ENCODE assay signal across 36 cellular contexts in genomic region chr1:44110916-44111315, GRCh38. TPM values are rescaled to one million over a fixed set of nuclear protein-coding genes. Genes with fewer than 3 reads are reported as not detected.
"Had no signal": no experiment of that assay in that cellular context is flagged by ENCODE, and none has a peak within 500 bp of the region (broad histone marks: within the 10 kb centered on the region; RNA-seq: fewer than 3 reads in every experiment).

No MANE protein-coding gene starts in this region.

- H3K27me3 ChIP-seq: ovary, right lobe of liver, sigmoid colon, testis, tibial nerve, upper lobe of left lung, vagina had no signal

- H3K27ac ChIP-seq: neutrophil, ovary, parathyroid adenoma, psoas muscle, right lobe of liver, sigmoid colon, skin epidermis, spleen, suprapubic skin, testis, tibial nerve, upper lobe of left lung, vagina had no signal

- H3K9me3 ChIP-seq: neutrophil, ovary, psoas muscle, right lobe of liver, sigmoid colon, spleen, suprapubic skin, testis, tibial nerve, upper lobe of left lung, vagina had no signal

- DNase-seq: naive thymus-derived CD8-positive, alpha-beta T cell; nephron progenitor cell; nucleus accumbens; ovary; posterior cingulate gyrus; psoas muscle; right cardiac atrium; right lobe of liver; sigmoid colon; spleen; stimulated activated CD4-positive, alpha-beta T cell treated with anti-CD3 and anti-CD28 coated beads, Interleukin-12 subunit alpha, Interleukin-12 subunit beta, amount 100 ng/mL, for 4 hours; stimulated activated CD4-positive, alpha-beta T cell treated with anti-CD3 and anti-CD28 coated beads, Interleukin-1b, Interleukin-23, amount 100 ng/mL, for 48 hours; stimulated activated CD4-positive, alpha-beta T cell treated with anti-CD3 and anti-CD28 coated beads, Interleukin-4, amount 100 ng/mL, for 1 hour; stimulated activated CD4-positive, alpha-beta T cell treated with anti-CD3 and anti-CD28 coated beads, Interleukin-4, amount 100 ng/mL, for 4 hours; stimulated activated CD8-positive, alpha-beta memory T cell treated with anti-CD3 and anti-CD28 coated beads, Interleukin-4, amount 100 ng/mL, for 48 hours; stimulated activated naive CD4-positive, alpha-beta T cell; stimulated activated naive CD8-positive, alpha-beta T cell treated with anti-CD3 and anti-CD28 coated beads, Interleukin-15, amount 100 ng/mL, for 72 hours; stimulated activated naive CD8-positive, alpha-beta T cell treated with anti-CD3 and anti-CD28 coated beads, Interleukin-15, Interleukin-2, amounts not matched to agents 100 U/mL and 50 U/mL, for 24 hours; substantia nigra; testis; trophoblast cell; upper lobe of left lung had no signal

- H3K36me3 ChIP-seq: neutrophil, ovary, right lobe of liver, sigmoid colon, spleen, suprapubic skin, tibial nerve, upper lobe of left lung, vagina had no signal

- ATAC-seq: naive thymus-derived CD8-positive, alpha-beta T cell; natural killer cell treated with Interleukin-12 subunit alpha and Interleukin-12 subunit beta and Interleukin-15 and Interleukin-18, amount 100 ng/mL, for 72 hours; psoas muscle; right cardiac atrium; right lobe of liver; stimulated activated memory B cell treated with anti-CD40 and anti-IgM and Interleukin-4, amounts not matched to agents 10 μg/mL and 1 μg/mL and 100 μg/mL, for 72 hours; stimulated activated naive CD8-positive, alpha-beta T cell treated with anti-CD3 and anti-CD28 coated beads, Interleukin-15, amount 100 ng/mL, for 72 hours; stimulated activated naive CD8-positive, alpha-beta T cell treated with anti-CD3 and anti-CD28 coated beads, Interleukin-15, Interleukin-2, amounts not matched to agents 100 U/mL and 50 U/mL, for 24 hours had no signal

- H3K4me3 ChIP-seq: ovary, psoas muscle, right lobe of liver, sigmoid colon, skin epidermis, smooth muscle cell, spleen, suprapubic skin, testis, tibial nerve, upper lobe of left lung, vagina had no signal

RNA-seq across cellular contexts. Expression of gene KLF17, which starts 7.7 kb away (rescaled TPM):
- total RNA-seq: naive thymus-derived CD8-positive, alpha-beta T cell; natural killer cell treated with Interleukin-12 subunit alpha and Interleukin-12 subunit beta and Interleukin-15 and Interleukin-18, amount 100 ng/mL, for 72 hours; neural crest cell; progenitor cell of endocrine pancreas; psoas muscle; renal cortical epithelial cell; right cardiac atrium; right lobe of liver; suprapubic skin; tibial nerve; ureter had no signal
- polyA plus RNA-seq: naive thymus-derived CD8-positive, alpha-beta T cell; psoas muscle; right cardiac atrium; sigmoid colon; smooth muscle cell; spleen had no signal

RNA-seq across cellular contexts. Expression of gene KLF18, which starts 30.5 kb away (rescaled TPM):
- total RNA-seq: naive thymus-derived CD8-positive, alpha-beta T cell; natural killer cell treated with Interleukin-12 subunit alpha and Interleukin-12 subunit beta and Interleukin-15 and Interleukin-18, amount 100 ng/mL, for 72 hours; neural crest cell; osteoblast; ovary; progenitor cell of endocrine pancreas; psoas muscle; renal cortical epithelial cell; right cardiac atrium; right lobe of liver; sigmoid colon; smooth muscle cell; spleen; suprapubic skin; tibial nerve; upper lobe of left lung; ureter; vagina had no signal
- polyA plus RNA-seq: naive thymus-derived CD8-positive, alpha-beta T cell; ovary; psoas muscle; right cardiac atrium; smooth muscle cell; spleen had no signal
